27 cellular contexts compared by ENCODE assay signal in genomic region chr2:65586516-65586915, GRCh38.
DNase-seq lines count a peak whose midpoint lies in the region; FAIRE-seq and TF ChIP-seq lines count a peak whose summit lies in the region.
"Had no signal": no experiment of that assay in that cellular context is flagged by ENCODE, and none has a peak within 500 bp of the region (broad histone marks: within the 10 kb centered on the region; RNA-seq: fewer than 3 reads in every experiment).

No MANE protein-coding gene starts in this region.

- H3K9me3 ChIP-seq in astrocyte (ENCODE audit: insufficient read depth, low read depth, low read length) = no peaks in the 10 kb centered on the region
- H3K9me3 ChIP-seq: A549; BE2C; BLaER1 treated with 17β-estradiol and CSF1 and Interleukin-3, amounts not matched to agents 10 nM and 100 nM; HAP-1 had no signal

- peaks cover 2% of the 10 kb centered on the region for H3K27me3 Mint-ChIP-seq in astrocyte (ENCODE audit: low read depth, unreplicated experiment)
- no peaks in the 10 kb centered on the region for H3K27me3 Mint-ChIP-seq in mesothelial cell of epicardium (ENCODE audit: low read depth)
- peaks cover 1% of the 10 kb centered on the region for H3K27me3 Mint-ChIP-seq in endothelial cell (ENCODE audit: unreplicated experiment)

- H3K27ac ChIP-seq in astrocyte (ENCODE audit: low read depth, low read length) = no peak overlapping the region
- H3K27ac ChIP-seq: A549; BLaER1 treated with 17β-estradiol and CSF1 and Interleukin-3, amounts not matched to agents 10 nM and 100 nM had no signal

- H3K9me3 Mint-ChIP-seq in astrocyte (ENCODE audit: unreplicated experiment) (peaks cover 5% of the 10 kb centered on the region), mesothelial cell of epicardium (peaks cover 9% of the 10 kb centered on the region), endothelial cell (ENCODE audit: unreplicated experiment) (no peaks in the 10 kb centered on the region)
- H3K9me3 Mint-ChIP-seq: CD4-positive, alpha-beta T cell; CD8-positive, alpha-beta memory T cell had no signal

- no peak for FAIRE-seq in astrocyte (lab: Jason Lieb, UNC)
- FAIRE-seq: A549, D721Med, GM12878, GM18507, H54 had no signal

- no peaks in the 10 kb centered on the region for H3K4me1 ChIP-seq in astrocyte (ENCODE audit: insufficient read depth, low read length)
- H3K4me1 ChIP-seq: A549; BE2C; BLaER1 treated with 17β-estradiol and CSF1 and Interleukin-3, amounts not matched to agents 10 nM and 100 nM; HAP-1 had no signal

- TF ChIP-seq CTCF in astrocyte (IDR thresholded peaks at IDR 0.05; ENCODE audit: insufficient read depth, low read depth, low read length) (no peak), mesothelial cell of epicardium (IDR thresholded peaks at IDR 0.05; ENCODE audit: unreplicated experiment) (no peak), retinal pigment epithelial cell (conservative IDR thresholded peaks at IDR 0.05; ENCODE audit: low read depth, low read length) (no peak), endothelial cell (IDR thresholded peaks at IDR 0.05; ENCODE audit: unreplicated experiment) (no peak)

- no peak overlapping the region for H2AFZ ChIP-seq in astrocyte (ENCODE audit: low read depth, low read length)

- H3K27me3 ChIP-seq in astrocyte (ENCODE audit: insufficient read depth, low read length) = no peaks in the 10 kb centered on the region
- H3K27me3 ChIP-seq: BE2C; BLaER1 treated with 17β-estradiol and CSF1 and Interleukin-3, amounts not matched to agents 10 nM and 100 nM had no signal

- no peaks in the 10 kb centered on the region for H4K20me1 ChIP-seq in astrocyte (ENCODE audit: insufficient read depth, low read length)
- H4K20me1 ChIP-seq: BLaER1 treated with 17β-estradiol and CSF1 and Interleukin-3, amounts not matched to agents 10 nM and 100 nM had no signal

- no peaks in the 10 kb centered on the region for H3K36me3 Mint-ChIP-seq in astrocyte (ENCODE audit: low read depth, unreplicated experiment)
- H3K36me3 Mint-ChIP-seq in mesothelial cell of epicardium = no peaks in the 10 kb centered on the region
- no peaks in the 10 kb centered on the region for H3K36me3 Mint-ChIP-seq in endothelial cell (ENCODE audit: low read depth, unreplicated experiment)
- H3K36me3 Mint-ChIP-seq: CD14-positive monocyte; CD8-positive, alpha-beta memory T cell had no signal

- H3K9ac ChIP-seq in astrocyte (ENCODE audit: low read length) = no peak overlapping the region
- H3K9ac ChIP-seq: BLaER1 treated with 17β-estradiol and CSF1 and Interleukin-3, amounts not matched to agents 10 nM and 100 nM had no signal

- no peaks in the 10 kb centered on the region for H3K36me3 ChIP-seq in astrocyte (ENCODE audit: insufficient read depth, low read length)
- H3K36me3 ChIP-seq: BE2C; BLaER1 treated with 17β-estradiol and CSF1 and Interleukin-3, amounts not matched to agents 10 nM and 100 nM; HAP-1 had no signal

- H3K4me3 ChIP-seq in astrocyte (ENCODE audit: insufficient read depth, low read depth, low read length) (no peak overlapping the region), retinal pigment epithelial cell (ENCODE audit: low read length) (no peak overlapping the region)
- H3K4me3 ChIP-seq: A549; BLaER1 treated with 17β-estradiol and CSF1 and Interleukin-3, amounts not matched to agents 10 nM and 100 nM; GM12878; HAP-1 had no signal

- H3K4me3 Mint-ChIP-seq in astrocyte (ENCODE audit: unreplicated experiment) = no peak overlapping the region
- H3K4me3 Mint-ChIP-seq in mesothelial cell of epicardium = no peak overlapping the region
- H3K4me3 Mint-ChIP-seq in endothelial cell (ENCODE audit: unreplicated experiment) = no peak overlapping the region
- H3K4me3 Mint-ChIP-seq: CD14-positive monocyte; CD4-positive, alpha-beta T cell; CD8-positive, alpha-beta memory T cell; HFFc6 had no signal

- no peak overlapping the region for H3K4me2 ChIP-seq in astrocyte (ENCODE audit: low read length)
- H3K4me2 ChIP-seq: A549; BLaER1 treated with 17β-estradiol and CSF1 and Interleukin-3, amounts not matched to agents 10 nM and 100 nM had no signal

- H3K27ac Mint-ChIP-seq in astrocyte (ENCODE audit: unreplicated experiment) (no peak overlapping the region), mesothelial cell of epicardium (peak overlapping the region; percentile 5), endothelial cell (ENCODE audit: unreplicated experiment) (no peak overlapping the region)
- H3K27ac Mint-ChIP-seq: CD14-positive monocyte; CD4-positive, alpha-beta T cell; CD8-positive, alpha-beta memory T cell; HFFc6 had no signal

- H3K4me1 Mint-ChIP-seq in astrocyte (ENCODE audit: low read depth, unreplicated experiment) (peaks cover 3% of the 10 kb centered on the region), mesothelial cell of epicardium (peaks cover 6% of the 10 kb centered on the region), endothelial cell (ENCODE audit: unreplicated experiment) (no peaks in the 10 kb centered on the region)
- H3K4me1 Mint-ChIP-seq: CD14-positive monocyte; CD8-positive, alpha-beta memory T cell had no signal

- DNase-seq in NCI-H226 = peak; percentile 28
- peak; percentile 57 for DNase-seq in astrocyte (ENCODE audit: low read depth)
- no peak for DNase-seq in mesothelial cell of epicardium (ENCODE audit: low spot score in 2 of 2, unreplicated experiment in 2 of 2)
- DNase-seq in retinal pigment epithelial cell (ENCODE audit: low read depth) = peak; percentile 35
- DNase-seq in HUDEP-2 (lab: John Stamatoyannopoulos, UW; ENCODE audit: unreplicated experiment in 76 of 76) = no peak
- no peak for DNase-seq in endothelial cell (ENCODE audit: low spot score)
- DNase-seq in NCI-H2107 treated with DMSO at 0.1 percent for 48 hours (lab: John Stamatoyannopoulos, UW; ENCODE audit: unreplicated experiment) = no peak
- DNase-seq: 8988T; ACHN; AML-193; BE2C; CD4-positive, alpha-beta T cell; CD8-positive, alpha-beta memory T cell; DMS 273 treated with DMSO at 0.1 percent for 48 hours; DMS79; EL; GDM1; GOT3; HFFc6 had no signal

- no peaks in the 10 kb centered on the region for H3K79me2 ChIP-seq in astrocyte (ENCODE audit: insufficient read depth, low read length)

Comparison
In these comparisons a context has a peak if more than half of its experiments do, and no peak if none do; other contexts are left out.
1. DNase-seq: peak in NCI-H226 (single experiment), astrocyte (single experiment) and retinal pigment epithelial cell (single experiment); none in mesothelial cell of epicardium (0 of 2), HUDEP-2 (0 of 76), endothelial cell (single experiment) and NCI-H2107 treated with DMSO at 0.1 percent for 48 hours (single experiment).